Comparison of ENCODE assay signal across 8 cellular contexts in the genomic region with DNA sequence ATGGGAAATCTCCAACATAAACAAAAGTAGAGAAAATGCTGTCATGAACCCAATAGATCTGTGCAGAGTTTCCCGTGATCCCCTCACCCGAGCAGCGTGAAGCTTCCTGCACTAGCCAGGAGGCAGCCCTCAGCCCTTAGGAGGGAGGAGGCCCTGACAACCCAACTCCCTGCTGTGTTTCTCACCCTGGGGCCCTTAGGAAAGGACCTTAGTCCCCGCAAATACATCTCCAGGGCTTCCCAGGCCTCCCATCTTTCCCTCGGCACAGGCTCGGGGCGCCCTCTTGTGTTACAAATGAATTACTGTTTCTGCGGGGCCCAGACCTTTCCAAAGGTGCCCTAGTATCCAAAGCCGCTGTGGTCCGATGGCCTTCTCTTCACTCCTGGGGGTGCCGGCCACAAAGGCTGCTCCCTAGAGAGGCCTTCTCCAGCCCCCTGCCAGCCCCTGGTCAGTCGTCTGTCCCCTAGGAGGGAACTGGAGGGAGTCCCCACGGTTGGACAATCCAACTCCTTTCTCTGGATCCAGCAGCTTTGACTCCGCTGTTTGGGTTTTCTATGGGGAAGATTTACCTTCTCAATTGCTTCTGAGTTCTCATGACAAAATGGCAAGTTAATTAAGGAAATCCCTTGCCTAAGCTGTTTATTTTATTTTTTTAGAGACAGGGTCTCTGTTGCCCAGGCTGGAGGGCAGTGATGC.
DNase-seq lines count a peak whose midpoint lies in the region; ATAC-seq lines count a peak whose summit lies in the region.

No MANE protein-coding gene starts in this region.

- ATAC-seq in HG02610 (IDR thresholded peaks at IDR 0.05; ENCODE audit: unreplicated experiment): no peak

- H3K27ac ChIP-seq in caudate nucleus (ENCODE audit: low read depth, low read length): no peak overlapping the region

- DNase-seq in SIG-M5 treated with dmso at 0.1 percent for 504 hours (lab: John Stamatoyannopoulos, UW; ENCODE audit: unreplicated experiment) (peak; percentile 75), SIG-M5 (lab: John Stamatoyannopoulos, UW) (no peak), NCI-H1930 (lab: John Stamatoyannopoulos, UW) (peak; percentile 51 to 54), UCSD-AML1 (lab: John Stamatoyannopoulos, UW; ENCODE audit: unreplicated experiment) (peak; percentile 22), caudate nucleus (lab: John Stamatoyannopoulos, UW) (peak in 46 of 61 donors; percentile 5 to 65 (median 24)), kidney tubule cell (ENCODE audit: low spot score) (peak; percentile 69)
- peak; percentile 27 for DNase-seq in stimulated activated CD4-positive, alpha-beta T cell treated with anti-CD3 and anti-CD28 coated beads, Interleukin-4, amount 100 ng/mL, for 1 hour
